Comparison of ENCODE assay signal across 21 cellular contexts in the genomic region with DNA sequence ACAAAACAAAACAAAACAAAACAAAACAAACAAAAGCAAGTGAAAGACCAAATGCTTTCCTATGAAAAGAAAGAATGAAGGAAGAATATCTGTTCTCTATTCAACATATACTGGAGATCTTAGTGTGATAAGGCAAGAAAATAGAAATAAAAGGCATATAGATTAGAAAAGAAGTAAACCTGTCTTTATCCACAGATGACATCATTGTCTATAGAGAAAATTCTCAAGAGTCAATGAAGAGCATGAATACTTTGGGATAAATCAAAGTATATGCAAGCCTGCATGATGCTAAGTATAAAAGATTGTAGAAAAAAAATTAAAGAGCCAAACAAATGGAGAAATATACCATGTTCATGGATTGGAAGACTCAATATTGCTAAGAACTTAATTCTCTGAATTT. TPM values are rescaled to one million over a fixed set of nuclear protein-coding genes. Genes with fewer than 3 reads are reported as not detected.
DNase-seq lines count a peak whose midpoint lies in the region; ATAC-seq, FAIRE-seq and TF ChIP-seq lines count a peak whose summit lies in the region.
"Had no signal": no experiment of that assay in that cellular context is flagged by ENCODE, and none has a peak within 500 bp of the region (broad histone marks: within the 10 kb centered on the region; RNA-seq: fewer than 3 reads in every experiment).

No MANE protein-coding gene starts in this region.

- ATAC-seq in RWPE2 (ENCODE audit: low read depth) (no peak), GM21825 (IDR thresholded peaks at IDR 0.05; ENCODE audit: unreplicated experiment) (no peak)
- no peak for ATAC-seq in naive thymus-derived CD8-positive, alpha-beta T cell
- ATAC-seq: A549; CD8-positive, alpha-beta T cell; GM12878 had no signal

- CTCF ChIA-PET in MCF 10A (lab: Yijun Ruan, JAX) = no interaction called here

- H3K4me3 Mint-ChIP-seq in MCF 10A (ENCODE audit: unreplicated experiment) = no peak overlapping the region
- no peak overlapping the region for H3K4me3 Mint-ChIP-seq in naive thymus-derived CD8-positive, alpha-beta T cell
- H3K4me3 Mint-ChIP-seq: B cell; CD4-positive, alpha-beta T cell; CD8-positive, alpha-beta T cell had no signal

- intact Hi-C loops in MCF 10A (cut with micrococcal nuclease) = no loop called here
- intact Hi-C loops in breast epithelium (cut with DNase I; ENCODE audit: low total_unique reads) = loop anchor here (5.0 kb wide), 1 partner anchor 239 kb away; no protein-coding TSS in a partner anchor

- peak; percentile 39 for FAIRE-seq in G401.6 (lab: Jason Lieb, UNC)
- FAIRE-seq: A549, D721Med, GM12878, GM18507 had no signal

- no peak for DNase-seq in MCF 10A (ENCODE audit: unreplicated experiment)
- no peak for DNase-seq in breast epithelium (ENCODE audit: low spot score in 2 of 2)
- DNase-seq in RWPE2 (ENCODE audit: low spot score) = no peak
- no peak for DNase-seq in naive thymus-derived CD8-positive, alpha-beta T cell
- DNase-seq: AML-193; Caco-2; Calu3; CD4-positive, alpha-beta T cell; CD8-positive, alpha-beta T cell; DMS79 treated with DMSO at 0.1 percent for 48 hours; GDM1 had no signal

- H3K9me3 ChIP-seq in breast epithelium (no peaks in the 10 kb centered on the region), RWPE2 (ENCODE audit: severe bottlenecking) (no peaks in the 10 kb centered on the region)

- peaks cover 9% of the 10 kb centered on the region for H3K9me3 Mint-ChIP-seq in MCF 10A (ENCODE audit: unreplicated experiment)
- peaks cover 0 to 1% (median 0%) of the 10 kb centered on the region in 9 donors for H3K9me3 Mint-ChIP-seq in naive thymus-derived CD8-positive, alpha-beta T cell
- H3K9me3 Mint-ChIP-seq: CD4-positive, alpha-beta T cell had no signal

- H3K36me3 Mint-ChIP-seq in MCF 10A (ENCODE audit: insufficient read depth, unreplicated experiment) = peaks cover 11% of the 10 kb centered on the region
- peaks cover 12 to 68% (median 39%) of the 10 kb centered on the region in 3 donors for H3K36me3 Mint-ChIP-seq in naive thymus-derived CD8-positive, alpha-beta T cell

- H3K27me3 ChIP-seq in breast epithelium = no peaks in the 10 kb centered on the region
- H3K27me3 ChIP-seq in RWPE2 (ENCODE audit: insufficient read depth, poor library complexity, severe bottlenecking) = no peaks in the 10 kb centered on the region
- H3K27me3 ChIP-seq: BLaER1 treated with 17β-estradiol and CSF1 and Interleukin-3, amounts not matched to agents 10 nM and 100 nM had no signal

- H3K4me1 Mint-ChIP-seq in MCF 10A (ENCODE audit: insufficient read depth, unreplicated experiment) = peaks cover 24% of the 10 kb centered on the region
- peaks cover 6 to 31% (median 9%) of the 10 kb centered on the region in 4 donors for H3K4me1 Mint-ChIP-seq in naive thymus-derived CD8-positive, alpha-beta T cell

- POLR2A ChIA-PET in MCF 10A (lab: Yijun Ruan, JAX) = interaction anchor here (1.7 to 2.1 kb wide), 2 partner anchors 14 to 18 kb away, joined by 5 to 9 read pairs; a partner anchor contains a TSS
- POLR2A ChIA-PET in naive thymus-derived CD8-positive, alpha-beta T cell (lab: Charles Lee) = no interaction called here

- no TSS peak for BruUV-seq in MCF 10A (replicated peaks; lab: Mats Ljungman, UMichigan)

- TF ChIP-seq CTCF in MCF 10A (IDR thresholded peaks at IDR 0.05; ENCODE audit: unreplicated experiment) (no peak), breast epithelium (IDR thresholded peaks at IDR 0.05) (no peak), RWPE2 (IDR thresholded peaks at IDR 0.05; ENCODE audit: poor library complexity, severe bottlenecking) (no peak)

- no peaks in the 10 kb centered on the region for H3K4me1 ChIP-seq in breast epithelium
- peaks cover 28% of the 10 kb centered on the region for H3K4me1 ChIP-seq in RWPE2 (ENCODE audit: insufficient read depth, poor library complexity, severe bottlenecking)
- H3K4me1 ChIP-seq: BLaER1 treated with 17β-estradiol and CSF1 and Interleukin-3, amounts not matched to agents 10 nM and 100 nM had no signal

- no peak for TF ChIP-seq POLR2A in breast epithelium (IDR thresholded peaks at IDR 0.05)

- H3K4me3 ChIP-seq in breast epithelium (no peak overlapping the region), RWPE2 (ENCODE audit: severe bottlenecking) (no peak overlapping the region)
- H3K4me3 ChIP-seq: A549; BLaER1 treated with 17β-estradiol and CSF1 and Interleukin-3, amounts not matched to agents 10 nM and 100 nM; GM12878 had no signal

- H3K27ac ChIP-seq in breast epithelium (no peak overlapping the region), RWPE2 (ENCODE audit: poor library complexity, severe bottlenecking) (peak overlapping the region; percentile 78)
- H3K27ac ChIP-seq: 22Rv1; A549; BLaER1 treated with 17β-estradiol and CSF1 and Interleukin-3, amounts not matched to agents 10 nM and 100 nM; C4-2B had no signal

- H3K36me3 ChIP-seq in breast epithelium (no peaks in the 10 kb centered on the region), RWPE2 (ENCODE audit: low read depth) (peaks cover 2% of the 10 kb centered on the region)

- H3K27me3 Mint-ChIP-seq in MCF 10A (ENCODE audit: insufficient read depth, unreplicated experiment) = no peaks in the 10 kb centered on the region
- no peaks in the 10 kb centered on the region for H3K27me3 Mint-ChIP-seq in naive thymus-derived CD8-positive, alpha-beta T cell
- H3K27me3 Mint-ChIP-seq: B cell; CD4-positive, alpha-beta T cell had no signal

- peak overlapping the region; percentile 46 for H3K27ac Mint-ChIP-seq in MCF 10A (ENCODE audit: low read depth, unreplicated experiment)
- peak overlapping the region in 1 of 10 donors; percentile 45 for H3K27ac Mint-ChIP-seq in naive thymus-derived CD8-positive, alpha-beta T cell
- H3K27ac Mint-ChIP-seq: B cell; CD4-positive, alpha-beta T cell; CD8-positive, alpha-beta T cell had no signal

RNA-seq across cellular contexts. Expression of a gene that starts 17.6 kb away (rescaled TPM):
- total RNA-seq in MCF 10A (2022) = 18.7 and 23.2 TPM in 2 replicates
- total RNA-seq in breast epithelium = 10 to 100 TPM; 17.4 to 44.5 (median 37.4) TPM
- total RNA-seq in naive thymus-derived CD8-positive, alpha-beta T cell = 10 to 100 TPM; 31.1 to 42.5 TPM
- polyA plus RNA-seq in naive thymus-derived CD8-positive, alpha-beta T cell = 10 to 100 TPM in 1 of 3 donors, 1 to 10 TPM in 2; 4.1 to 12.1 (median 6.2) TPM

RNA-seq across cellular contexts. Expression of a gene that starts 17.9 kb away (rescaled TPM):
- total RNA-seq in MCF 10A (2022) (36.3 and 38.1 TPM in 2 replicates), breast epithelium (10 to 100 TPM; 16.8 to 27.7 (median 25.2) TPM)
- 10 to 100 TPM; 14.0 to 23.7 TPM for total RNA-seq in naive thymus-derived CD8-positive, alpha-beta T cell
- 10 to 100 TPM; 10.3 to 14.2 (median 10.9) TPM for polyA plus RNA-seq in naive thymus-derived CD8-positive, alpha-beta T cell
